9 cellular contexts compared by ENCODE assay signal in genomic region chr10:14032406-14032998, GRCh38.
DNase-seq lines count a peak whose midpoint lies in the region; ATAC-seq and TF ChIP-seq lines count a peak whose summit lies in the region.
"Had no signal": no experiment of that assay in that cellular context is flagged by ENCODE, and none has a peak within 500 bp of the region (broad histone marks: within the 10 kb centered on the region; RNA-seq: fewer than 3 reads in every experiment).

No MANE protein-coding gene starts in this region.

- no peak overlapping the region for H2AK5ac ChIP-seq in neuronal stem cell (ENCODE audit: low read depth, low read length)

- no peak overlapping the region for H3K9ac ChIP-seq in neuronal stem cell (ENCODE audit: low read depth, low read length, poor library complexity)

- H2AFZ ChIP-seq in neuronal stem cell (ENCODE audit: low read length): no peak overlapping the region

- H3K14ac ChIP-seq in neuronal stem cell (ENCODE audit: low read length): no peak overlapping the region

- no peak overlapping the region for H4K91ac ChIP-seq in neuronal stem cell (ENCODE audit: low read depth, low read length, poor library complexity)

- peaks cover 0 to 2% of the 10 kb centered on the region in 2 donors for H3K4me1 ChIP-seq in neuronal stem cell (ENCODE audit: control insufficient read depth in 2 of 2, insufficient read depth in 1 of 2, low read depth in 1 of 2, low read length in 2 of 2)

- no peak for ATAC-seq in HG02885 (IDR thresholded peaks at IDR 0.05; ENCODE audit: poor library complexity, unreplicated experiment)
- no peak for ATAC-seq in GM18907 (IDR thresholded peaks at IDR 0.05; ENCODE audit: unreplicated experiment)

- peak overlapping the region; percentile 10 for H2BK15ac ChIP-seq in neuronal stem cell (ENCODE audit: low read length)

- no peak overlapping the region for H2BK5ac ChIP-seq in neuronal stem cell (ENCODE audit: low read length)

- H3K4me2 ChIP-seq in neuronal stem cell (ENCODE audit: insufficient read depth, low read length, poor library complexity, severe bottlenecking): no peak overlapping the region

- H3K27ac ChIP-seq in dorsolateral prefrontal cortex: no peak overlapping the region
- no peak overlapping the region for H3K27ac ChIP-seq in neuronal stem cell (replicated peaks; ENCODE audit: low read length)
- H3K27ac ChIP-seq: skin epidermis had no signal

- TF ChIP-seq CTCF in GM13977 (IDR thresholded peaks at IDR 0.05; ENCODE audit: extremely low read depth, insufficient read depth, missing control alignments): peak; percentile 59
- TF ChIP-seq CTCF in dorsolateral prefrontal cortex (IDR thresholded peaks at IDR 0.05 in 54 of 56, conservative IDR thresholded peaks at IDR 0.05 in 2 of 56; ENCODE audit: low read depth in 1 of 56, partially characterized antibody in 56 of 56): peak in 54 of 56 donors; percentile 21 to 66 (median 50)

- no peak overlapping the region for H3K4me3 ChIP-seq in dorsolateral prefrontal cortex
- H3K4me3 ChIP-seq in neuronal stem cell (ENCODE audit: low read length in 2 of 2): peak overlapping the region in 1 of 2 donors; percentile 5
- H3K4me3 ChIP-seq: skin epidermis had no signal

- WGBS in neuronal stem cell (ENCODE audit: extremely low coverage in 2 of 2, insufficient read length in 2 of 2, insufficient replicate concordance in 1 of 2), 2 donors: no CpG with 5 or more reads among the region's 17 CpGs

- in situ Hi-C loops in GM13977 (cut with MboI; ENCODE audit: low pct_unique_long_range_greater_than_20kb, low sequenced_read_pairs, unreplicated experiment): no loop called here
- in situ Hi-C loops in G401 (cut with HindIII; ENCODE audit: low sequenced_read_pairs): no loop called here

- H3K36me3 ChIP-seq in neuronal stem cell (replicated peaks in 1 of 2; ENCODE audit: control insufficient read depth in 2 of 2, insufficient read depth in 2 of 2, low read length in 2 of 2): no peaks in the 10 kb centered on the region

- no peak overlapping the region for H4K8ac ChIP-seq in neuronal stem cell (ENCODE audit: low read depth, low read length)

- intact Hi-C loops in dorsolateral prefrontal cortex (cut with DNase I): no loop called here

- no peak overlapping the region for H3K23ac ChIP-seq in neuronal stem cell (ENCODE audit: low read depth, low read length, poor library complexity)

- no peak overlapping the region for H2BK12ac ChIP-seq in neuronal stem cell (ENCODE audit: low read length)

- no peak overlapping the region for H2BK120ac ChIP-seq in neuronal stem cell (ENCODE audit: low read depth, low read length)

- H3K27me3 ChIP-seq in dorsolateral prefrontal cortex: peaks cover 0 to 6% (median 0%) of the 10 kb centered on the region in 45 donors
- no peaks in the 10 kb centered on the region for H3K27me3 ChIP-seq in neuronal stem cell (ENCODE audit: control insufficient read depth in 3 of 3, insufficient read depth in 3 of 3, low read depth in 1 of 3, low read length in 3 of 3)

- H3K9me3 ChIP-seq in neuronal stem cell (replicated peaks in 1 of 2; ENCODE audit: control insufficient read depth in 2 of 2, insufficient read depth in 1 of 2, low read depth in 1 of 2, low read length in 2 of 2): no peaks in the 10 kb centered on the region

- peak overlapping the region; percentile 59 for H3K18ac ChIP-seq in neuronal stem cell (ENCODE audit: low read length)

- no peaks in the 10 kb centered on the region for H3K79me1 ChIP-seq in neuronal stem cell (ENCODE audit: low read depth, low read length)

- no peak overlapping the region for H3K4ac ChIP-seq in neuronal stem cell (ENCODE audit: low read length)

- DNase-seq in GM13977 (ENCODE audit: low spot score): no peak
- peak; percentile 45 for DNase-seq in T-helper 9 cell
- DNase-seq in dorsolateral prefrontal cortex: no peak
- peak; percentile 52 for DNase-seq in neuronal stem cell (ENCODE audit: low spot score)
- no peak for DNase-seq in G401 (ENCODE audit: low spot score)
- no peak for DNase-seq in NCI-H2171 treated with DMSO at 0.1 percent for 48 hours (lab: John Stamatoyannopoulos, UW)

Comparison
In these comparisons a context has a peak if more than half of its experiments do, and no peak if none do; other contexts are left out.
1. DNase-seq: peak in T-helper 9 cell (single experiment) and neuronal stem cell (single experiment); none in GM13977 (single experiment), dorsolateral prefrontal cortex (0 of 10), G401 (single experiment) and NCI-H2171 treated with DMSO at 0.1 percent for 48 hours (single experiment).